ENCODE assay signal across 32 cellular contexts in the genomic region with DNA sequence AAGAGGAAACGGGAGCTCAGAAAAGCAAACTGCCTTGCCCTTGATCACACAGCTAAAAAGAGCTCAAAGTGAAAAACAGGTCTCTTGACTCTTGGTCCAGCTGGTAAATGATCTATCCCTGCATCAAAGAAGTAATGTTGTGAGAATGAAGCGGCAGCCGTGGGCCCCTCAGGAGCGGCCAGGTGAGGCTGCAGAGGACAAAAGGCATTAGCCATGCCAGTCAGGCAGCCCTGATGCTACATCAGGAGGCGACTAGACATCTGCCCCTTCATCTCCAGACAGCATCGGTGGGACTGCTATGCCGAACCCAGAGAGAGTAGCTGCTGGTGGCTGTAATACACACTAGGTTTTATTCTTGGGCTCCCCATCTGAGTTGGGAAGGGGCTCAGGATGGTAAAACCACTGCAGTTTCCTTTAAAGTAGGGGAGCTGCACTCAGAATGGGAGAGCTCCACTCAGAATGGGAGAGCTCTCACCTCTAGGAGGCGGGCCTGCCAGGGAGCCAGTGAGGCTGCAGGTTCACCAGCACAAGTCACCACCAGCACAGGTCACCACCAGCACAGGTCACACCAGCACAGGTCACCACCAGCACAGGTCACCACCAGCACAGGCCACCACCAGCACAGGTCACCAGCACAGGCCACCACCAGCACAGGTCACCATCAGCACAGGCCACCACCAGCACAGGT.
DNase-seq lines count a peak whose midpoint lies in the region; ATAC-seq, FAIRE-seq and TF ChIP-seq lines count a peak whose summit lies in the region.
"Had no signal": no experiment of that assay in that cellular context is flagged by ENCODE, and none has a peak within 500 bp of the region (broad histone marks: within the 10 kb centered on the region; RNA-seq: fewer than 3 reads in every experiment).

No MANE protein-coding gene starts in this region.

- H4K20me1 ChIP-seq in BLaER1, result peaks cover 75% of the 10 kb centered on the region

- H3K9me3 ChIP-seq in BLaER1 (no peaks in the 10 kb centered on the region), NT2/D1 (ENCODE audit: insufficient read depth, low read length) (no peaks in the 10 kb centered on the region), endodermal cell (ENCODE audit: control insufficient read depth, low read length) (no peaks in the 10 kb centered on the region)
- H3K9me3 ChIP-seq: BE2C had no signal

- H3K4me3 ChIP-seq in BLaER1 (no peak overlapping the region), NT2/D1 (ENCODE audit: insufficient read length, low read depth) (no peak overlapping the region), endodermal cell (ENCODE audit: low read length) (no peak overlapping the region)
- H3K4me3 ChIP-seq: PC-9 had no signal

- peak; percentile 38 for TF ChIP-seq CTCF in endodermal cell (conservative IDR thresholded peaks at IDR 0.05)
- TF ChIP-seq CTCF in mesothelial cell of epicardium (IDR thresholded peaks at IDR 0.05; ENCODE audit: unreplicated experiment), result no peak

- H3K27me3 ChIP-seq in BLaER1 (peaks cover 42% of the 10 kb centered on the region), NT2/D1 (ENCODE audit: insufficient read depth, insufficient read length) (peaks cover 44% of the 10 kb centered on the region), endodermal cell (ENCODE audit: control insufficient read depth, insufficient read depth, low read length, poor library complexity, severe bottlenecking) (peaks cover 27% of the 10 kb centered on the region)

- WGBS in endodermal cell (ENCODE audit: insufficient coverage in 1 of 2, insufficient read length in 1 of 2), 2 experiments, result 72 to 80% methylated on average over 6 to 8 of the region's 8 CpGs

- H3K4me1 Mint-ChIP-seq in endodermal cell, result peaks cover 46% of the 10 kb centered on the region
- H3K4me1 Mint-ChIP-seq in mesothelial cell of epicardium, result peaks cover 11% of the 10 kb centered on the region

- peak overlapping the region; percentile 66 for H3K4me2 ChIP-seq in BLaER1
- H3K4me2 ChIP-seq: PC-9 had no signal

- H3K36me3 Mint-ChIP-seq in endodermal cell (ENCODE audit: low read depth), result peaks cover 3% of the 10 kb centered on the region
- H3K36me3 Mint-ChIP-seq in mesothelial cell of epicardium, result peaks cover 3% of the 10 kb centered on the region
- H3K36me3 Mint-ChIP-seq: CD4-positive, CD25-positive, alpha-beta regulatory T cell; T-cell had no signal

- H3K27ac ChIP-seq in BLaER1 (no peak overlapping the region), endodermal cell (ENCODE audit: low read depth, low read length) (no peak overlapping the region)
- H3K27ac ChIP-seq: PC-9, RWPE1 had no signal

- H3K36me3 ChIP-seq in BLaER1 (no peaks in the 10 kb centered on the region), NT2/D1 (ENCODE audit: insufficient read depth, insufficient read length, low read length) (no peaks in the 10 kb centered on the region), endodermal cell (ENCODE audit: control insufficient read depth, insufficient read depth, low read length) (no peaks in the 10 kb centered on the region)
- H3K36me3 ChIP-seq: BE2C had no signal

- H3K4me3 Mint-ChIP-seq in endodermal cell (no peak overlapping the region), mesothelial cell of epicardium (peak overlapping the region; percentile 24)
- H3K4me3 Mint-ChIP-seq: CD4-positive, CD25-positive, alpha-beta regulatory T cell; T-cell had no signal

- H3K27ac Mint-ChIP-seq in endodermal cell (peak overlapping the region; percentile 29), mesothelial cell of epicardium (no peak overlapping the region)
- H3K27ac Mint-ChIP-seq: CD4-positive, CD25-positive, alpha-beta regulatory T cell; T-cell had no signal

- no peak for FAIRE-seq in RCC 7860 (lab: Jason Lieb, UNC)
- FAIRE-seq: GM12891, GM19239 had no signal

- no peak for ATAC-seq in GM19463 (IDR thresholded peaks at IDR 0.05; ENCODE audit: unreplicated experiment)
- ATAC-seq: T-cell had no signal

- no peaks in the 10 kb centered on the region for H3K9me3 Mint-ChIP-seq in endodermal cell
- H3K9me3 Mint-ChIP-seq in mesothelial cell of epicardium, result no peaks in the 10 kb centered on the region
- H3K9me3 Mint-ChIP-seq: T-cell had no signal

- no peak overlapping the region for H3K9ac ChIP-seq in BLaER1
- peak overlapping the region; percentile 39 for H3K9ac ChIP-seq in NT2/D1 (ENCODE audit: insufficient read length, low read depth)
- H3K9ac ChIP-seq in endodermal cell (ENCODE audit: extremely low read depth, low read length, poor library complexity, severe bottlenecking), result no peak overlapping the region

- no peak for DNase-seq in NT2/D1 (ENCODE audit: low read depth, low spot score)
- DNase-seq in endodermal cell, result peak; percentile 72
- no peak for DNase-seq in mesothelial cell of epicardium (ENCODE audit: low spot score in 2 of 2, unreplicated experiment in 2 of 2)
- DNase-seq in RCC 7860 (ENCODE audit: low spot score), result no peak
- no peak for DNase-seq in NCI-H345 (lab: John Stamatoyannopoulos, UW)
- DNase-seq in putamen (ENCODE audit: low spot score), result no peak
- DNase-seq: 8988T; ACHN; BE2C; CD4-positive, CD25-positive, alpha-beta regulatory T cell; COR-L47; DMS79; EL; GDM1; H7; Karpas-422; NCI-H1092; NCI-H1436; NCI-H187; NCI-H2081 treated with DMSO at 0.1 percent for 48 hours; NCI-H2171; NCI-H446 treated with DMSO at 0.1 percent for 48 hours; NCI-H526; NK-92 treated with Interleukin-12 subunit alpha and Interleukin-12 subunit beta, amount 100 ng/mL, for 24 hours; PC-9; SHP77; T-cell had no signal

- H3K27me3 Mint-ChIP-seq in endodermal cell (ENCODE audit: insufficient read depth) (peaks cover 20% of the 10 kb centered on the region), mesothelial cell of epicardium (ENCODE audit: low read depth) (peaks cover 24% of the 10 kb centered on the region)

- H3K4me1 ChIP-seq in BLaER1, result peaks cover 51% of the 10 kb centered on the region
- H3K4me1 ChIP-seq in NT2/D1 (ENCODE audit: insufficient read depth, insufficient read length), result peaks cover 28% of the 10 kb centered on the region
- peaks cover 2% of the 10 kb centered on the region for H3K4me1 ChIP-seq in endodermal cell (ENCODE audit: control insufficient read depth, insufficient read depth, low read length)
- H3K4me1 ChIP-seq: BE2C had no signal
